ENCODE assay signal across 15 cellular contexts in genomic region chr12:124008629-124009028, GRCh38.
"Had no signal": no experiment of that assay in that cellular context is flagged by ENCODE, and none has a peak within 500 bp of the region (broad histone marks: within the 10 kb centered on the region; RNA-seq: fewer than 3 reads in every experiment).

No MANE protein-coding gene starts in this region.

- H3K9me3 ChIP-seq: adrenal gland, colonic mucosa, esophagus muscularis mucosa, lower lobe of right lung, prostate gland, right lobe of liver, testis, upper lobe of left lung had no signal

- H3K27me3 ChIP-seq: adrenal gland, colonic mucosa, esophagus muscularis mucosa, right lobe of liver, testis, upper lobe of left lung had no signal

- H3K4me1 ChIP-seq: colonic mucosa, prostate gland had no signal

- H3K36me3 ChIP-seq: colonic mucosa, prostate gland had no signal

- H3K4me3 ChIP-seq: adrenal gland, colonic mucosa, esophagus muscularis mucosa, lower lobe of right lung, prostate gland, right lobe of liver, testis, upper lobe of left lung had no signal

- H3K27ac ChIP-seq: adrenal gland, colonic mucosa, esophagus muscularis mucosa, lower lobe of right lung, prostate gland, right lobe of liver, testis, upper lobe of left lung had no signal

- DNase-seq: activated CD4-positive, CD25-positive, alpha-beta regulatory T cell; activated CD8-positive, alpha-beta memory T cell treated with anti-CD3 and anti-CD28 coated beads, Interleukin-2, amount 50 U/mL, for 48 hours; activated naive CD4-positive, alpha-beta T cell; colonic mucosa; effector CD4-positive, alpha-beta T cell; lower lobe of right lung; naive thymus-derived CD8-positive, alpha-beta T cell; occipital lobe; stimulated activated naive CD8-positive, alpha-beta T cell treated with anti-CD3 and anti-CD28 coated beads, Interleukin-15, Interleukin-2, amounts not matched to agents 100 U/mL and 50 U/mL, for 24 hours; testis; upper lobe of left lung had no signal

- ATAC-seq: naive thymus-derived CD8-positive, alpha-beta T cell; stimulated activated naive CD8-positive, alpha-beta T cell treated with anti-CD3 and anti-CD28 coated beads, Interleukin-15, Interleukin-2, amounts not matched to agents 100 U/mL and 50 U/mL, for 24 hours had no signal
